In genomic region chr14:53715390-53715730, GRCh38 we compare ENCODE assay signal across 11 cellular contexts.
DNase-seq lines count a peak whose midpoint lies in the region; ATAC-seq and TF ChIP-seq lines count a peak whose summit lies in the region.
"Had no signal": no experiment of that assay in that cellular context is flagged by ENCODE, and none has a peak within 500 bp of the region (broad histone marks: within the 10 kb centered on the region; RNA-seq: fewer than 3 reads in every experiment).

No MANE protein-coding gene starts in this region.

- H3K4me1 ChIP-seq in PC-3 (ENCODE audit: insufficient read depth, low read length) (peaks cover 17% of the 10 kb centered on the region), fibroblast of lung (ENCODE audit: control insufficient read depth, extremely low read depth, insufficient read depth, low read length) (no peaks in the 10 kb centered on the region)
- H3K4me1 ChIP-seq: testis had no signal

- CTCF ChIA-PET in PC-3 (lab: Charles Lee): no interaction called here

- H3K36me3 Mint-ChIP-seq in natural killer cell treated with Interleukin-12 subunit alpha and Interleukin-12 subunit beta and Interleukin-15 and Interleukin-18, amount 100 ng/mL, for 72 hours: peaks cover 4% of the 10 kb centered on the region

- POLR2A ChIA-PET in PC-3 (lab: Charles Lee; ENCODE audit: unreplicated experiment): no interaction called here

- H3K4me3 Mint-ChIP-seq in natural killer cell treated with Interleukin-12 subunit alpha and Interleukin-12 subunit beta and Interleukin-15 and Interleukin-18, amount 100 ng/mL, for 72 hours: no peak overlapping the region

- ATAC-seq in PC-3 (peak; percentile 89), HG02884 (IDR thresholded peaks at IDR 0.05; ENCODE audit: unreplicated experiment) (no peak)
- no peak for ATAC-seq in natural killer cell treated with Interleukin-12 subunit alpha and Interleukin-12 subunit beta and Interleukin-15 and Interleukin-18, amount 100 ng/mL, for 72 hours

- H4K20me1 ChIP-seq in PC-3 (ENCODE audit: low read length) (no peaks in the 10 kb centered on the region), fibroblast of lung (ENCODE audit: control insufficient read depth, extremely low read depth, insufficient read depth, low read length) (no peaks in the 10 kb centered on the region)

- no peaks in the 10 kb centered on the region for H3K9me3 ChIP-seq in PC-3 (ENCODE audit: low read length)
- no peaks in the 10 kb centered on the region for H3K9me3 ChIP-seq in fibroblast of lung (ENCODE audit: control insufficient read depth, insufficient read depth, low read depth, low read length)
- H3K9me3 ChIP-seq: testis had no signal

- peaks cover 7% of the 10 kb centered on the region for H3K9me3 Mint-ChIP-seq in natural killer cell treated with Interleukin-12 subunit alpha and Interleukin-12 subunit beta and Interleukin-15 and Interleukin-18, amount 100 ng/mL, for 72 hours

- no peak for TF ChIP-seq CTCF in PC-3 (conservative IDR thresholded peaks at IDR 0.05; ENCODE audit: low read depth, low read length)
- TF ChIP-seq CTCF in fibroblast of lung (conservative IDR thresholded peaks at IDR 0.05 in 1 of 2, IDR thresholded peaks at IDR 0.05 in 1 of 2; ENCODE audit: low read depth in 1 of 2, low read length in 2 of 2): no peak

- 0 out of 2 replicates have a peak, but pooled peaks cover 3% of the 10 kb centered on the region for H3K9me2 ChIP-seq in PC-3 (replicated peaks; ENCODE audit: low read length)

- no peak overlapping the region for H3K27ac ChIP-seq in PC-3 (ENCODE audit: low read length)
- no peak overlapping the region for H3K27ac ChIP-seq in fibroblast of lung (ENCODE audit: insufficient read depth, low read length)
- H3K27ac ChIP-seq: testis had no signal

- H3F3A ChIP-seq in PC-3 (ENCODE audit: low read length, unreplicated experiment): no peaks in the 10 kb centered on the region

- H2AFZ ChIP-seq in PC-3 (ENCODE audit: low read length) (peak overlapping the region; percentile 52; the same call in 1 of the 2 replicates), fibroblast of lung (ENCODE audit: low read length) (peak overlapping the region; percentile 61)

- DNase-seq in A172 (ENCODE audit: low spot score) (peak; percentile 71), PC-3 (peak; percentile 45), fibroblast of lung (ENCODE audit: low read depth in 2 of 2) (peak; percentile 62 to 70), mucosa of gallbladder (ENCODE audit: low spot score) (peak; percentile 26), NCI-H2107 treated with DMSO at 0.1 percent for 48 hours (lab: John Stamatoyannopoulos, UW; ENCODE audit: unreplicated experiment) (no peak), GDM1 (lab: John Stamatoyannopoulos, UW) (no peak)
- DNase-seq in natural killer cell treated with Interleukin-12 subunit alpha and Interleukin-12 subunit beta and Interleukin-15 and Interleukin-18, amount 100 ng/mL, for 72 hours (ENCODE audit: low spot score): no peak
- DNase-seq: NCI-H2029; stimulated activated CD4-positive, alpha-beta T cell treated with anti-CD3 and anti-CD28 coated beads, Interleukin-12 subunit alpha, Interleukin-12 subunit beta, amount 100 ng/mL, for 4 hours; testis had no signal

- H3K36me3 ChIP-seq in PC-3 (ENCODE audit: low read depth, low read length): no peaks in the 10 kb centered on the region
- no peaks in the 10 kb centered on the region for H3K36me3 ChIP-seq in fibroblast of lung (ENCODE audit: control insufficient read depth, insufficient read depth, low read length)

- no peaks in the 10 kb centered on the region for H3K27me3 Mint-ChIP-seq in natural killer cell treated with Interleukin-12 subunit alpha and Interleukin-12 subunit beta and Interleukin-15 and Interleukin-18, amount 100 ng/mL, for 72 hours

- H3K4me3 ChIP-seq in PC-3 (ENCODE audit: low read length) (peak overlapping the region; percentile 16; the same call in 1 of the 2 replicates), fibroblast of lung (replicated peaks in 1 of 4; ENCODE audit: control extremely low read depth in 1 of 4, insufficient read depth in 1 of 4, low read depth in 3 of 4, low read length in 4 of 4) (peak overlapping the region; percentile 15 to 42 (median 17))
- H3K4me3 ChIP-seq: testis had no signal

- H3K4me1 Mint-ChIP-seq in natural killer cell treated with Interleukin-12 subunit alpha and Interleukin-12 subunit beta and Interleukin-15 and Interleukin-18, amount 100 ng/mL, for 72 hours (ENCODE audit: low read depth in 2 of 2): no peaks in the 10 kb centered on the region

- no peak overlapping the region for H3K27ac Mint-ChIP-seq in natural killer cell treated with Interleukin-12 subunit alpha and Interleukin-12 subunit beta and Interleukin-15 and Interleukin-18, amount 100 ng/mL, for 72 hours

- BruUV-seq in PC-3 (replicated peaks; lab: Mats Ljungman, UMichigan): no TSS peak

- H3K79me2 ChIP-seq in PC-3 (ENCODE audit: low read length) (no peaks in the 10 kb centered on the region), fibroblast of lung (ENCODE audit: control insufficient read depth, insufficient read depth, low read length) (no peaks in the 10 kb centered on the region)

- no peak overlapping the region for H3K9ac ChIP-seq in PC-3 (ENCODE audit: low read length)
- no peak overlapping the region for H3K9ac ChIP-seq in fibroblast of lung (ENCODE audit: insufficient read depth, low read length)

- H3K4me2 ChIP-seq in PC-3 (ENCODE audit: low read length) (peak overlapping the region; percentile 45), fibroblast of lung (ENCODE audit: extremely low read depth, insufficient read depth, low read length) (peak overlapping the region; percentile 89)

- intact Hi-C loops in PC-3 (cut with micrococcal nuclease): no loop called here

- H3K27me3 ChIP-seq in PC-3 (ENCODE audit: low read length) (no peaks in the 10 kb centered on the region), fibroblast of lung (ENCODE audit: control insufficient read depth, insufficient read depth, low read length) (no peaks in the 10 kb centered on the region)
- H3K27me3 ChIP-seq: testis had no signal

Comparison
In these comparisons a context has a peak if more than half of its experiments do, and no peak if none do; other contexts are left out.
1. DNase-seq: peak in A172 (single experiment), PC-3 (single experiment), fibroblast of lung (2 of 2) and mucosa of gallbladder (single experiment); none in natural killer cell treated with Interleukin-12 subunit alpha and Interleukin-12 subunit beta and Interleukin-15 and Interleukin-18, amount 100 ng/mL, for 72 hours (single experiment), NCI-H2107 treated with DMSO at 0.1 percent for 48 hours (single experiment) and GDM1 (single experiment).